Comparison of ENCODE assay signal across 8 cellular contexts in genomic region chr11:72239849-72240460, GRCh38. TPM values are rescaled to one million over a fixed set of nuclear protein-coding genes. Genes with fewer than 3 reads are reported as not detected.
DNase-seq lines count a peak whose midpoint lies in the region; ATAC-seq, FAIRE-seq and TF ChIP-seq lines count a peak whose summit lies in the region.

No MANE protein-coding gene starts in this region.

- peak; percentile 58 for TF ChIP-seq POLR2A in endothelial cell of umbilical vein (IDR thresholded peaks at IDR 0.05; ENCODE audit: low read depth, low read length)

- H3K27me3 ChIP-seq in BLaER1 treated with 17β-estradiol and CSF1 and Interleukin-3, amounts not matched to agents 10 nM and 100 nM, result peaks cover 67 to 84% (median 77%) of the 10 kb centered on the region in 11 experiments
- peaks cover 42 to 56% of the 10 kb centered on the region in 2 experiments for H3K27me3 ChIP-seq in endothelial cell of umbilical vein (ENCODE audit: control insufficient read depth in 2 of 2, insufficient read depth in 2 of 2, low read length in 2 of 2)

- peaks cover 22 to 36% (median 30%) of the 10 kb centered on the region in 10 experiments for H3K4me1 ChIP-seq in BLaER1 treated with 17β-estradiol and CSF1 and Interleukin-3, amounts not matched to agents 10 nM and 100 nM
- peaks cover 12% of the 10 kb centered on the region for H3K4me1 ChIP-seq in endothelial cell of umbilical vein (ENCODE audit: control insufficient read depth, extremely low read depth, insufficient read depth, low read length)

- H3K4me3 Mint-ChIP-seq in IgD-negative memory B cell (peak overlapping the region; percentile 60 to 93 (median 84)), natural killer cell (peak overlapping the region; percentile 81)

- H3K9ac ChIP-seq in BLaER1 treated with 17β-estradiol and CSF1 and Interleukin-3, amounts not matched to agents 10 nM and 100 nM, result peak overlapping the region in 10 of 11 experiments; percentile 42 to 80 (median 60); a peak in 19 of 22 replicates
- no peak overlapping the region for H3K9ac ChIP-seq in endothelial cell of umbilical vein (replicated peaks; ENCODE audit: extremely low read depth, insufficient read depth, low read length)

- no peak for TF ChIP-seq CTCF in endothelial cell of umbilical vein (IDR thresholded peaks at IDR 0.05; ENCODE audit: extremely low read depth in 1 of 2, insufficient read depth in 1 of 2, low read depth in 1 of 2, low read length in 2 of 2)
- no peak for TF ChIP-seq CTCF in natural killer cell (IDR thresholded peaks at IDR 0.05)
- TF ChIP-seq CTCF in GM13977 (IDR thresholded peaks at IDR 0.05; ENCODE audit: extremely low read depth, insufficient read depth, missing control alignments), result no peak

- peak overlapping the region in 3 of 11 experiments; percentile 33 to 51 (median 45); a peak in 6 of 22 replicates for H3K27ac ChIP-seq in BLaER1 treated with 17β-estradiol and CSF1 and Interleukin-3, amounts not matched to agents 10 nM and 100 nM
- H3K27ac ChIP-seq in endothelial cell of umbilical vein (ENCODE audit: insufficient read depth, low read depth, low read length), result no peak overlapping the region

- H3K9me1 ChIP-seq in endothelial cell of umbilical vein (replicated peaks; ENCODE audit: control insufficient read depth, extremely low read depth, insufficient read depth, low read length), result no peaks in the 10 kb centered on the region

- H4K20me1 ChIP-seq in BLaER1 treated with 17β-estradiol and CSF1 and Interleukin-3, amounts not matched to agents 10 nM and 100 nM, result peaks cover 38 to 60% (median 54%) of the 10 kb centered on the region in 11 experiments
- no peaks in the 10 kb centered on the region for H4K20me1 ChIP-seq in endothelial cell of umbilical vein (replicated peaks; ENCODE audit: control insufficient read depth, extremely low read depth, insufficient read depth, low read length)

- ATAC-seq in natural killer cell (peak in 2 of 3 donors; percentile 12 to 44), GM19397 (IDR thresholded peaks at IDR 0.05; ENCODE audit: unreplicated experiment) (no peak)

- CTCF ChIA-PET in endothelial cell of umbilical vein (lab: Charles Lee), result interaction anchor here (1.3 kb wide), 2 partner anchors 174 to 191 kb away, joined by 3 to 9 read pairs; no protein-coding TSS in a partner anchor

- peaks cover 17 to 31% (median 30%) of the 10 kb centered on the region in 11 experiments for H3K9me3 ChIP-seq in BLaER1 treated with 17β-estradiol and CSF1 and Interleukin-3, amounts not matched to agents 10 nM and 100 nM (replicated peaks in 1 of 11)
- H3K9me3 ChIP-seq in endothelial cell of umbilical vein (replicated peaks; ENCODE audit: control insufficient read depth, insufficient read depth, low read length), result no peaks in the 10 kb centered on the region

- H3K9me3 Mint-ChIP-seq in IgD-negative memory B cell (peaks cover 0 to 3% (median 0%) of the 10 kb centered on the region in 3 donors), natural killer cell (no peaks in the 10 kb centered on the region)

- DNase-seq in endothelial cell of umbilical vein (ENCODE audit: low read depth, low spot score), result no peak
- no peak for DNase-seq in natural killer cell
- no peak for DNase-seq in SHP77 (lab: John Stamatoyannopoulos, UW)
- DNase-seq in GM13977 (ENCODE audit: low spot score), result no peak
- no peak for DNase-seq in SHP77 treated with DMSO at 0.1 percent for 48 hours (lab: John Stamatoyannopoulos, UW)

- H3K36me3 Mint-ChIP-seq in IgD-negative memory B cell (peaks cover 3% of the 10 kb centered on the region), natural killer cell (no peaks in the 10 kb centered on the region)

- intact Hi-C loops in endothelial cell of umbilical vein (cut with micrococcal nuclease), result loop anchor here (2.0 kb wide), 1 partner anchor 191 kb away; no protein-coding TSS in a partner anchor
- intact Hi-C loops in natural killer cell (cut with micrococcal nuclease), result loop anchor here (2.0 kb wide), 1 partner anchor 15 kb away; the partner anchor contains the start of gene INPPL1

- dilution Hi-C loops in endothelial cell of umbilical vein (cut with MboI; ENCODE audit: extremely low pct_ligation_motif_present, low sequenced_read_pairs), result no loop called here

- peaks cover 9 to 19% (median 17%) of the 10 kb centered on the region in 3 donors for H3K4me1 Mint-ChIP-seq in IgD-negative memory B cell
- peaks cover 10 to 48% of the 10 kb centered on the region in 2 donors for H3K4me1 Mint-ChIP-seq in natural killer cell

- no peaks in the 10 kb centered on the region for H3K79me2 ChIP-seq in endothelial cell of umbilical vein (ENCODE audit: control insufficient read depth, insufficient read depth, low read length)

- peak overlapping the region; percentile 23 for H2AFZ ChIP-seq in endothelial cell of umbilical vein (ENCODE audit: low read depth, low read length)

- POLR2A ChIA-PET in endothelial cell of umbilical vein (lab: Charles Lee), result no interaction called here

- H3K27me3 Mint-ChIP-seq in IgD-negative memory B cell (peaks cover 46% of the 10 kb centered on the region), natural killer cell (ENCODE audit: low read depth in 2 of 2) (peaks cover 34 to 42% of the 10 kb centered on the region in 2 donors)

- FAIRE-seq in endothelial cell of umbilical vein (lab: Jason Lieb, UNC), result no peak

- peak overlapping the region; percentile 82 to 95 (median 89) for H3K4me2 ChIP-seq in BLaER1 treated with 17β-estradiol and CSF1 and Interleukin-3, amounts not matched to agents 10 nM and 100 nM
- H3K4me2 ChIP-seq in endothelial cell of umbilical vein (ENCODE audit: insufficient read depth, low read length), result peak overlapping the region; percentile 44

- peak overlapping the region in 1 of 3 donors; percentile 84 for H3K27ac Mint-ChIP-seq in IgD-negative memory B cell
- H3K27ac Mint-ChIP-seq in natural killer cell, result no peak overlapping the region

- peaks cover 37 to 43% (median 39%) of the 10 kb centered on the region in 11 experiments for H3K36me3 ChIP-seq in BLaER1 treated with 17β-estradiol and CSF1 and Interleukin-3, amounts not matched to agents 10 nM and 100 nM
- H3K36me3 ChIP-seq in endothelial cell of umbilical vein (ENCODE audit: control insufficient read depth in 2 of 2, extremely low read depth in 1 of 2, insufficient read depth in 2 of 2, low read length in 2 of 2), result peaks cover 6 to 19% of the 10 kb centered on the region in 2 experiments

- BruUV-seq in endothelial cell of umbilical vein (replicated peaks; lab: Mats Ljungman, UMichigan), result no TSS peak

- H3K4me3 ChIP-seq in BLaER1 treated with 17β-estradiol and CSF1 and Interleukin-3, amounts not matched to agents 10 nM and 100 nM, result peak overlapping the region; percentile 36 to 68 (median 53)
- peak overlapping the region in 1 of 3 experiments; percentile 30 for H3K4me3 ChIP-seq in endothelial cell of umbilical vein (replicated peaks in 1 of 3; ENCODE audit: insufficient read depth in 1 of 3, low read depth in 1 of 3, low read length in 3 of 3)

- in situ Hi-C loops in GM13977 (cut with MboI; ENCODE audit: low pct_unique_long_range_greater_than_20kb, low sequenced_read_pairs, unreplicated experiment), result no loop called here

TF ChIP-seq in endothelial cell of umbilical vein, 7 proteins besides CTCF, POLR2A, EP300 and RAD21 (continues in another document):
- TF ChIP-seq GATA2 (IDR thresholded peaks at IDR 0.05; ENCODE audit: insufficient read depth, insufficient read length, low read depth, low read length), result no peak
- no peak for TF ChIP-seq FOS (IDR thresholded peaks at IDR 0.05; ENCODE audit: borderline replicate concordance, insufficient read depth, low read length)

RNA-seq across cellular contexts. Expression of gene PHOX2A, which starts 4.0 kb away (rescaled TPM):
- polyA plus RNA-seq in IgD-negative memory B cell (not detected), endothelial cell of umbilical vein (not detected in 2 replicates)
- total RNA-seq in endothelial cell of umbilical vein (not detected in 2 replicates), natural killer cell (not detected)
- not detected in 2 replicates for polyA plus RNA-seq in endothelial cell of umbilical vein (2011; cell fraction: cytosol; rRNA removed)
- polyA plus RNA-seq in endothelial cell of umbilical vein (2011; cell fraction: nucleus; rRNA removed), result not detected in 2 replicates
- not detected in 2 replicates for polyA plus RNA-seq in endothelial cell of umbilical vein (2012)
- not detected in 2 replicates for polyA minus RNA-seq in endothelial cell of umbilical vein
- not detected for polyA minus RNA-seq in endothelial cell of umbilical vein (2011; cell fraction: cytosol; rRNA and poly(A)+ RNA removed)
- polyA minus RNA-seq in endothelial cell of umbilical vein (2011; cell fraction: nucleus; rRNA and poly(A)+ RNA removed), result not detected in 2 replicates

RNA-seq across cellular contexts. Expression of gene INPPL1, which starts 15.4 kb away (rescaled TPM):
- polyA plus RNA-seq in IgD-negative memory B cell (11.7 TPM), endothelial cell of umbilical vein (125 and 153 TPM in 2 replicates)
- total RNA-seq in endothelial cell of umbilical vein (184 and 211 TPM in 2 replicates), natural killer cell (100 to 1,000 TPM; 193 to 207 (median 195) TPM)
- 52.7 and 60.3 TPM in 2 replicates for polyA plus RNA-seq in endothelial cell of umbilical vein (2011; cell fraction: cytosol; rRNA removed)
- polyA plus RNA-seq in endothelial cell of umbilical vein (2011; cell fraction: nucleus; rRNA removed), result 839 and 1,020 TPM in 2 replicates
- polyA plus RNA-seq in endothelial cell of umbilical vein (2012), result 89.2 and 105 TPM in 2 replicates
- 157 and 171 TPM in 2 replicates for polyA minus RNA-seq in endothelial cell of umbilical vein
- polyA minus RNA-seq in endothelial cell of umbilical vein (2011; cell fraction: cytosol; rRNA and poly(A)+ RNA removed), result 121 TPM
- 213 and 246 TPM in 2 replicates for polyA minus RNA-seq in endothelial cell of umbilical vein (2011; cell fraction: nucleus; rRNA and poly(A)+ RNA removed)

RNA-seq across cellular contexts. Expression of gene FOLR2, which starts 23.4 kb away (rescaled TPM):
- polyA plus RNA-seq in IgD-negative memory B cell (16.1 TPM), endothelial cell of umbilical vein (not detected in 2 replicates)
- total RNA-seq in endothelial cell of umbilical vein (not detected in 2 replicates), natural killer cell (not detected)
- polyA plus RNA-seq in endothelial cell of umbilical vein (2011; cell fraction: cytosol; rRNA removed), result not detected in 2 replicates
- not detected in 2 replicates for polyA plus RNA-seq in endothelial cell of umbilical vein (2011; cell fraction: nucleus; rRNA removed)
- not detected in 2 replicates for polyA plus RNA-seq in endothelial cell of umbilical vein (2012)
- polyA minus RNA-seq in endothelial cell of umbilical vein, result not detected in 2 replicates
- polyA minus RNA-seq in endothelial cell of umbilical vein (2011; cell fraction: cytosol; rRNA and poly(A)+ RNA removed), result not detected
- polyA minus RNA-seq in endothelial cell of umbilical vein (2011; cell fraction: nucleus; rRNA and poly(A)+ RNA removed), result not detected in 2 replicates

RNA-seq across cellular contexts. Expression of gene FOLR1, which starts 48.0 kb away (rescaled TPM):
- not detected for polyA plus RNA-seq in IgD-negative memory B cell
- not detected in 2 replicates for total RNA-seq in endothelial cell of umbilical vein
- not detected in 2 replicates for polyA plus RNA-seq in endothelial cell of umbilical vein
- polyA plus RNA-seq in endothelial cell of umbilical vein (2011; cell fraction: cytosol; rRNA removed), result not detected in 2 replicates
- polyA plus RNA-seq in endothelial cell of umbilical vein (2011; cell fraction: nucleus; rRNA removed), result not detected in 2 replicates
- polyA plus RNA-seq in endothelial cell of umbilical vein (2012), result not detected in 2 replicates
- not detected in 2 replicates for polyA minus RNA-seq in endothelial cell of umbilical vein
- 83.2 TPM for polyA minus RNA-seq in endothelial cell of umbilical vein (2011; cell fraction: cytosol; rRNA and poly(A)+ RNA removed)
- polyA minus RNA-seq in endothelial cell of umbilical vein (2011; cell fraction: nucleus; rRNA and poly(A)+ RNA removed), result 0.48 and 0.63 TPM in 2 replicates
- not detected for total RNA-seq in natural killer cell
